1 cellular context compared by ENCODE assay signal in the genomic region with DNA sequence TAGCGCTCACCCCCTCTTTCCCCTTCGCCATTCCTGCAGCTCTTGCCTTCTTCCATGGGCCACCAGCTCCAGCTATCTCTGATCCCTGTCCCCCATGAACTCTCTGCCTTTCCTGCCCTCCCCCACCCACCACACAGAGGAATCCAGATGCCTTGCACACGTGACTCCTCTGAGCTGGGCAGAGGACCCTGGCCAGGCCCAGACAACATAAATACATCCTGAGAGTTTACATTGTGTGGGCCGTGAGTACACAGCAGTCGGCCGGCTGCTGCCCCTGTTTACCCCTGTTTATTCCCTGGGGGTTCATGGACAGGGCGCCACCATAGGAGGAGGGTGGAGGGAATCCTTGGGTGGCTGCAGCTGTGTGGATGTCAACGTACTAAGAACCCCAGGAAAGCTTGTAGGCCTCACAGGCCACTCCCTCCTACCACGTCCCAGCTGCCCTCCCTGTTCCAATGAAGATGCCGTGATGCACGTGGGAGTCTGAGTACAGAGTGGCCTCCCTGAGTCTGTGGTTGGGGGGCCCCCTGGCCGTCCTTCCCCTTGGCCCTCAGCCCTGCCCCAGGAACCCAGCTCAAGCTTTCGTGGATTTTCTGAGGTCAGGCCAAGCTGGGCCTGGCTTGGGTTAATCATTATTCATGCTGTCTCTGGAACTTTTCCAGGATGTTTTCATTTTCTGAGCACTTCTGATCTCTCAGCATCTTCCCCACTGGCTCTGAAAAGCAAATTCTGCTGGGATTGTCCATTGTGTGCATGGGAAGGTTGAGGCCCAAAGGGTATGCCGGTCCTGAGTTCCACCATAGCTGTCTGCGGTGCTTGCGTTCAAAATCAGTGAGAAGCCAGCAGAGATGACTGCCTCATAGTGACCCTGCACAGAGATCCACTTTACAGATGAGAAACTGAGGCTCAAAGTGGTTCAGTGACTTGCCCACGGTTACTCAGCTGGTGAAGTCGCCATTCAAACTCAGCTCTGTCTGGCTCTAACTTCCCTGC.
TF ChIP-seq lines count a peak whose summit lies in the region.

No MANE protein-coding gene starts in this region.

TF ChIP-seq in A549, 52 proteins besides CTCF, POLR2A, EP300 and RAD21:
- TF ChIP-seq, protein P1, sequence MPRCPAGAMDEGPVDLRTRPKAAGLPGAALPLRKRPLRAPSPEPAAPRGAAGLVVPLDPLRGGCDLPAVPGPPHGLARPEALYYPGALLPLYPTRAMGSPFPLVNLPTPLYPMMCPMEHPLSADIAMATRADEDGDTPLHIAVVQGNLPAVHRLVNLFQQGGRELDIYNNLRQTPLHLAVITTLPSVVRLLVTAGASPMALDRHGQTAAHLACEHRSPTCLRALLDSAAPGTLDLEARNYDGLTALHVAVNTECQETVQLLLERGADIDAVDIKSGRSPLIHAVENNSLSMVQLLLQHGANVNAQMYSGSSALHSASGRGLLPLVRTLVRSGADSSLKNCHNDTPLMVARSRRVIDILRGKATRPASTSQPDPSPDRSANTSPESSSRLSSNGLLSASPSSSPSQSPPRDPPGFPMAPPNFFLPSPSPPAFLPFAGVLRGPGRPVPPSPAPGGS (IDR thresholded peaks at IDR 0.05): no peak
- TF ChIP-seq, protein P2, sequence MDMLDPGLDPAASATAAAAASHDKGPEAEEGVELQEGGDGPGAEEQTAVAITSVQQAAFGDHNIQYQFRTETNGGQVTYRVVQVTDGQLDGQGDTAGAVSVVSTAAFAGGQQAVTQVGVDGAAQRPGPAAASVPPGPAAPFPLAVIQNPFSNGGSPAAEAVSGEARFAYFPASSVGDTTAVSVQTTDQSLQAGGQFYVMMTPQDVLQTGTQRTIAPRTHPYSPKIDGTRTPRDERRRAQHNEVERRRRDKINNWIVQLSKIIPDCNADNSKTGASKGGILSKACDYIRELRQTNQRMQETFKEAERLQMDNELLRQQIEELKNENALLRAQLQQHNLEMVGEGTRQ (IDR thresholded peaks at IDR 0.05): peak; percentile 27
